Comparison of ENCODE assay signal across 23 cellular contexts in the genomic region with DNA sequence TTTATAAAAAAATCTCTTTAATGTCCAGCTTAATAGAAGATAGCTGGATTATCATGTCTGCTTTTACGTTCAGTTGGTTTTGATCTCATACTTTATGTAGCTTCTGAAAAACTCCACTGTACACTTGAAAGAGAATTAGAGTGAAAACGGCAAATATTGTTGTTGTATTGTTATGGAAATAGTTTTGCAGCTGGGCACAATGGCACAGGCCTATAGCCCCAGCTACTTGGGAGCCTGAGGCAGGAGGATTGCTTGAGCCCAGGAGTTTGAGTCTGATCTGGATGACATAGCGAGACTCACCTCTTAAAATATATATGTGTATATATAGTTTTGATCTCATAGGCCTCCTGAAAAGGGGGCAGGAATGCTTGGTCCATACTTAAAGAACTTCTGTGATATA.
"Had no signal": no experiment of that assay in that cellular context is flagged by ENCODE, and none has a peak within 500 bp of the region (broad histone marks: within the 10 kb centered on the region; RNA-seq: fewer than 3 reads in every experiment).

No MANE protein-coding gene starts in this region.

- H3K36me3 ChIP-seq: colonic mucosa, esophagus muscularis mucosa, esophagus squamous epithelium, gastrocnemius medialis, heart left ventricle, heart right ventricle had no signal

- ATAC-seq: effector memory CD8-positive, alpha-beta T cell; esophagus mucosa; foreskin keratinocyte; gastrocnemius medialis; gastroesophageal sphincter; heart left ventricle; heart right ventricle had no signal

- H3K9me3 ChIP-seq: colonic mucosa, esophagus muscularis mucosa, esophagus squamous epithelium, gastrocnemius medialis, gastroesophageal sphincter, heart left ventricle, heart right ventricle had no signal

- DNase-seq: colonic mucosa; cortex of kidney; dermis blood vessel endothelial cell; dorsolateral prefrontal cortex; effector CD4-positive, alpha-beta T cell; effector CD8-positive, alpha-beta T cell; effector memory CD4-positive, alpha-beta T cell; effector memory CD8-positive, alpha-beta T cell; endodermal cell; erythroblast; esophagus squamous epithelium; foreskin fibroblast; foreskin keratinocyte; foreskin melanocyte; gastrocnemius medialis; glutamatergic neuron; head of caudate nucleus; heart left ventricle; heart right ventricle had no signal

- H3K27me3 ChIP-seq: colonic mucosa, dorsolateral prefrontal cortex, esophagus muscularis mucosa, esophagus squamous epithelium, gastrocnemius medialis, gastroesophageal sphincter had no signal

- H3K4me1 ChIP-seq: colonic mucosa, esophagus squamous epithelium, foreskin keratinocyte, gastrocnemius medialis, gastroesophageal sphincter, heart left ventricle, heart right ventricle had no signal

- H3K4me3 ChIP-seq: colonic mucosa, coronary artery, dorsolateral prefrontal cortex, esophagus muscularis mucosa, esophagus squamous epithelium, gastrocnemius medialis, gastroesophageal sphincter, heart left ventricle, heart right ventricle had no signal
